Comparison of ENCODE assay signal across 15 cellular contexts in genomic region chr2:48197618-48198017, GRCh38.
"Had no signal": no experiment of that assay in that cellular context is flagged by ENCODE, and none has a peak within 500 bp of the region (broad histone marks: within the 10 kb centered on the region; RNA-seq: fewer than 3 reads in every experiment).

No MANE protein-coding gene starts in this region.

- ATAC-seq: effector memory CD8-positive, alpha-beta T cell; left colon; stimulated activated naive CD8-positive, alpha-beta T cell treated with anti-CD3 and anti-CD28 coated beads, Interleukin-15, Interleukin-2, amounts not matched to agents 100 U/mL and 50 U/mL, for 24 hours had no signal

- DNase-seq: effector memory CD8-positive, alpha-beta T cell; hippocampal formation; mammary epithelial cell; naive thymus-derived CD4-positive, alpha-beta T cell; stimulated activated CD4-positive, alpha-beta T cell treated with anti-CD3 and anti-CD28 coated beads, Interleukin-2, amount 100 ng/mL, for 48 hours; stimulated activated naive CD8-positive, alpha-beta T cell treated with anti-CD3 and anti-CD28 coated beads, Interleukin-15, Interleukin-2, amounts not matched to agents 100 U/mL and 50 U/mL, for 24 hours had no signal

- H3K27me3 ChIP-seq: esophagus muscularis mucosa, heart left ventricle, suprapubic skin, thyroid gland, upper lobe of left lung, uterus had no signal

- H3K9me3 Mint-ChIP-seq: effector memory CD8-positive, alpha-beta T cell had no signal

- H3K4me1 ChIP-seq: esophagus muscularis mucosa, thyroid gland, uterus had no signal

- H3K36me3 Mint-ChIP-seq: naive thymus-derived CD4-positive, alpha-beta T cell had no signal

- H3K4me3 Mint-ChIP-seq: effector memory CD8-positive, alpha-beta T cell; naive thymus-derived CD4-positive, alpha-beta T cell had no signal

- H3K36me3 ChIP-seq: esophagus muscularis mucosa, heart left ventricle, suprapubic skin, thyroid gland, upper lobe of left lung, uterus had no signal

- H3K27me3 Mint-ChIP-seq: naive thymus-derived CD4-positive, alpha-beta T cell had no signal

- H3K27ac Mint-ChIP-seq: effector memory CD8-positive, alpha-beta T cell; naive thymus-derived CD4-positive, alpha-beta T cell had no signal

- H3K4me3 ChIP-seq: esophagus muscularis mucosa, heart left ventricle, smooth muscle cell, suprapubic skin, thyroid gland, upper lobe of left lung, uterus had no signal

- H3K9me3 ChIP-seq: esophagus muscularis mucosa, heart left ventricle, suprapubic skin, thyroid gland, upper lobe of left lung, uterus had no signal

- H3K27ac ChIP-seq: epithelial cell of prostate, esophagus muscularis mucosa, suprapubic skin, thyroid gland, upper lobe of left lung, uterus had no signal
